Comparison of ENCODE assay signal across 8 cellular contexts in the genomic region with DNA sequence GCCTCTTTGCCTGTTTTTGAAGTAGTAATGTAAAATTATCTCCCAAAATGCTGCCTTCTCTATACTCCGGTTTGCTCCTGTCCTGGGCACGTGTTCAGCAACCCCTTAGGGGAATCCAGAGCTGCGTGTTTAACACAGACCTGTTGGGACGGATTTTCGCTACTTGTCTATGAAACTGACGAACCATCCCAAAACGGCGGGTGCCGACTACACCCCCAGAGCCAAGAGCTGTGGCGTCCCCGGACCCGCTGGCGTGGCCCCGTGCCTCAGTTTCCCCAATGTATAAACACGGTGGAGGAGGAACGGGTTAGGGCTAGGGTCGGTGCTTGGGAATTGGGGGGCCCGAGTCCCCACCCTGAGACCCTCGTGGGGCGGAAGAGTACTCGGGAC. TPM values are rescaled to one million over a fixed set of nuclear protein-coding genes. Genes with fewer than 3 reads are reported as not detected.
DNase-seq lines count a peak whose midpoint lies in the region; ATAC-seq and TF ChIP-seq lines count a peak whose summit lies in the region.

No MANE protein-coding gene starts in this region.

- peaks cover 8% of the 10 kb centered on the region for H3K27me3 Mint-ChIP-seq in activated T-helper 2 cell treated with anti-CD3 and anti-CD28 coated beads, Interferon-gamma antibody, Interleukin-2, Interleukin-4, amounts not matched to agents 10 μg/mL and 5 μg/mL and 100 μg/mL, durations not matched to agents 14 hours and 24 hours and 36 hours (ENCODE audit: low read depth)

- intact Hi-C loops in activated T-helper 2 cell treated with anti-CD3 and anti-CD28 coated beads, Interferon-gamma antibody, Interleukin-2, Interleukin-4, amounts not matched to agents 10 μg/mL and 5 μg/mL and 100 μg/mL, durations not matched to agents 14 hours and 24 hours and 36 hours (cut with micrococcal nuclease), result loop anchor here (2.0 to 5.0 kb wide), 4 partner anchors 138 to 1168 kb away; a partner anchor contains a TSS
- intact Hi-C loops in Right ventricle myocardium superior (cut with DNase I), result no loop called here
- intact Hi-C loops in prostate gland (cut with DNase I), result no loop called here

- H3K9me2 ChIP-seq in Karpas-422 (replicated peaks; ENCODE audit: insufficient read depth, low read length), result no peaks in the 10 kb centered on the region

- H3K9me3 ChIP-seq in prostate gland, result no peaks in the 10 kb centered on the region
- no peaks in the 10 kb centered on the region; the same call in none of the 2 replicates for H3K9me3 ChIP-seq in Karpas-422 (ENCODE audit: low read length)

- TF ChIP-seq CTCF in LNCaP clone FGC (IDR thresholded peaks at IDR 0.05; ENCODE audit: control insufficient read depth, extremely low read depth, insufficient read depth) (no peak), prostate gland (IDR thresholded peaks at IDR 0.05) (no peak)

- H3K9ac ChIP-seq in Karpas-422 (ENCODE audit: low read length), result no peak overlapping the region

- H3K4me1 Mint-ChIP-seq in activated T-helper 2 cell treated with anti-CD3 and anti-CD28 coated beads, Interferon-gamma antibody, Interleukin-2, Interleukin-4, amounts not matched to agents 10 μg/mL and 5 μg/mL and 100 μg/mL, durations not matched to agents 14 hours and 24 hours and 36 hours (ENCODE audit: low read depth), result peaks cover 32% of the 10 kb centered on the region

- no peaks in the 10 kb centered on the region for H3K36me3 Mint-ChIP-seq in activated T-helper 2 cell treated with anti-CD3 and anti-CD28 coated beads, Interferon-gamma antibody, Interleukin-2, Interleukin-4, amounts not matched to agents 10 μg/mL and 5 μg/mL and 100 μg/mL, durations not matched to agents 14 hours and 24 hours and 36 hours (ENCODE audit: low read depth)

- no peak overlapping the region for H2AFZ ChIP-seq in Karpas-422 (ENCODE audit: low read length)

- H3K27me3 ChIP-seq in prostate gland (replicated peaks; ENCODE audit: insufficient read depth), result no peaks in the 10 kb centered on the region
- H3K27me3 ChIP-seq in Karpas-422 (ENCODE audit: low read length), result no peaks in the 10 kb centered on the region

- H3K27ac Mint-ChIP-seq in activated T-helper 2 cell treated with anti-CD3 and anti-CD28 coated beads, Interferon-gamma antibody, Interleukin-2, Interleukin-4, amounts not matched to agents 10 μg/mL and 5 μg/mL and 100 μg/mL, durations not matched to agents 14 hours and 24 hours and 36 hours, result peak overlapping the region; percentile 96

- ATAC-seq in Right ventricle myocardium superior (ENCODE audit: poor library complexity), result peak; percentile 50
- no peak for ATAC-seq in GM19351 (IDR thresholded peaks at IDR 0.05; ENCODE audit: unreplicated experiment)
- ATAC-seq in HG02588 (IDR thresholded peaks at IDR 0.05; ENCODE audit: unreplicated experiment), result no peak

- WGBS in prostate gland, result 8% methylated on average over 21 of the region's 21 CpGs

- H3K27ac ChIP-seq in prostate gland, result peak overlapping the region; percentile 60 to 76
- H3K27ac ChIP-seq in Karpas-422 (ENCODE audit: low read length), result no peak overlapping the region

- H3K4me3 Mint-ChIP-seq in activated T-helper 2 cell treated with anti-CD3 and anti-CD28 coated beads, Interferon-gamma antibody, Interleukin-2, Interleukin-4, amounts not matched to agents 10 μg/mL and 5 μg/mL and 100 μg/mL, durations not matched to agents 14 hours and 24 hours and 36 hours (ENCODE audit: low read depth), result peak overlapping the region; percentile 91

- no peaks in the 10 kb centered on the region for H3K79me2 ChIP-seq in Karpas-422 (ENCODE audit: low read length)

- no peak for TF ChIP-seq POLR2A in prostate gland (IDR thresholded peaks at IDR 0.05)

- H3K4me1 ChIP-seq in prostate gland (replicated peaks) (no peaks in the 10 kb centered on the region), Karpas-422 (ENCODE audit: low read length) (no peaks in the 10 kb centered on the region)

- H4K20me1 ChIP-seq in Karpas-422 (ENCODE audit: insufficient read depth, low read depth, low read length), result no peaks in the 10 kb centered on the region

- H3K36me3 ChIP-seq in prostate gland, result no peaks in the 10 kb centered on the region
- no peaks in the 10 kb centered on the region for H3K36me3 ChIP-seq in Karpas-422 (ENCODE audit: insufficient read depth, low read length)

- H3K9me3 Mint-ChIP-seq in activated T-helper 2 cell treated with anti-CD3 and anti-CD28 coated beads, Interferon-gamma antibody, Interleukin-2, Interleukin-4, amounts not matched to agents 10 μg/mL and 5 μg/mL and 100 μg/mL, durations not matched to agents 14 hours and 24 hours and 36 hours, result no peaks in the 10 kb centered on the region

- no peak overlapping the region for H3K4me2 ChIP-seq in Karpas-422 (ENCODE audit: low read depth, low read length, poor library complexity, severe bottlenecking)

- peak overlapping the region; percentile 69 for H3K4me3 ChIP-seq in LNCaP clone FGC (ENCODE audit: low read depth, low read length)
- H3K4me3 ChIP-seq in prostate gland, result peak overlapping the region; percentile 49 to 66
- no peak overlapping the region for H3K4me3 ChIP-seq in Karpas-422 (ENCODE audit: low read length)

- DNase-seq in D341Med (ENCODE audit: low spot score) (peak; percentile 58), LNCaP clone FGC (ENCODE audit: low read depth) (no peak), Right ventricle myocardium superior (peak; percentile 45), prostate gland (ENCODE audit: low spot score) (peak; percentile 29), Karpas-422 (no peak)
- peak; percentile 13 for DNase-seq in activated T-helper 2 cell treated with anti-CD3 and anti-CD28 coated beads, Interferon-gamma antibody, Interleukin-2, Interleukin-4, amounts not matched to agents 10 μg/mL and 5 μg/mL and 100 μg/mL, durations not matched to agents 14 hours and 24 hours and 36 hours (ENCODE audit: low spot score)

RNA-seq across cellular contexts. Expression of a gene that starts 0.5 kb away (rescaled TPM):
- 20.5 and 29.9 TPM in 2 replicates for total RNA-seq in activated T-helper 2 cell treated with anti-CD3 and anti-CD28 coated beads, Interferon-gamma antibody, Interleukin-2, Interleukin-4, amounts not matched to agents 10 μg/mL and 5 μg/mL and 100 μg/mL, durations not matched to agents 14 hours and 24 hours and 36 hours
- total RNA-seq in Right ventricle myocardium superior (21.5 TPM), prostate gland (10 to 100 TPM in 1 of 2 donors, 1 to 10 TPM in 1; 6.4 to 10.4 TPM)
- total RNA-seq in Karpas-422 (2014; rRNA removed; shearing (Covaris generic); ENCODE audit: low replicate concordance), result not detected in 2 replicates

Comparison
In these comparisons a context has a peak if more than half of its experiments do, and no peak if none do; other contexts are left out.
1. DNase-seq: peak in D341Med (single experiment), activated T-helper 2 cell treated with anti-CD3 and anti-CD28 coated beads, Interferon-gamma antibody, Interleukin-2, Interleukin-4, amounts not matched to agents 10 μg/mL and 5 μg/mL and 100 μg/mL, durations not matched to agents 14 hours and 24 hours and 36 hours (single experiment), Right ventricle myocardium superior (single experiment) and prostate gland (single experiment); none in LNCaP clone FGC (single experiment) and Karpas-422 (single experiment).